ENCODE assay signal across 9 cellular contexts in the genomic region with DNA sequence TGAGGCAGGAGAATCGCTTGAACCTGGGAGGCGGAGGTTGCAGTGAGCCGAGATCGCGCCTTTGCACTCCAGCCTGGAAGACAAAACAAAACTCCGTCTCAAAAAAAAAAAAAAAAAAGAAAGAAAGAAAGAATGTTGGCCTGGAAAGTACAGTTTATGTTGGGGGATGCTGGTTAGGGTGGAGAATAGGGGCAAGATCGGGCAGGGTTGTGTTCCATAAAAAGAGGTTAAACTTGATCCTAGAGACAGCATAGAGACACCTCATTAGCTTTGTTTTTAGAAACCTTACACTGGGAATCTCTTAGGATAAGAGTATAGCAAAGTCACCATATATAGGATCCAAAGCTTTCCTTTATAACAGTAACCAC. TPM values are rescaled to one million over a fixed set of nuclear protein-coding genes. Genes with fewer than 3 reads are reported as not detected.
A peak's percentile ranks its signal among the peaks of the same experiment; 100 is the strongest.
DNase-seq lines count a peak whose midpoint lies in the region; ATAC-seq and TF ChIP-seq lines count a peak whose summit lies in the region.
"Had no signal": no experiment of that assay in that cellular context is flagged by ENCODE, and none has a peak within 500 bp of the region (broad histone marks: within the 10 kb centered on the region; RNA-seq: fewer than 3 reads in every experiment).

No MANE protein-coding gene starts in this region.

- TF ChIP-seq POLR2A in HCT116 (IDR thresholded peaks at IDR 0.05; ENCODE audit: borderline replicate concordance, extremely low read depth, insufficient read depth, insufficient read length): no peak
- TF ChIP-seq POLR2A in spleen (IDR thresholded peaks at IDR 0.05): no peak

- TF ChIP-seq CTCF in HCT116 (IDR thresholded peaks at IDR 0.05 in 2 of 3, conservative IDR thresholded peaks at IDR 0.05 in 1 of 3; ENCODE audit: borderline replicate concordance in 1 of 3, insufficient read depth in 1 of 3, low read depth in 2 of 3, low read length in 2 of 3) (no peak), hepatocyte (IDR thresholded peaks at IDR 0.05; ENCODE audit: poor library complexity) (no peak), spleen (IDR thresholded peaks at IDR 0.05 in 8 of 11, conservative IDR thresholded peaks at IDR 0.05 in 3 of 11) (no peak)

- H3K79me2 ChIP-seq in HCT116 (ENCODE audit: insufficient read depth, low read length) (peaks cover 41% of the 10 kb centered on the region), hepatocyte (peaks cover 52% of the 10 kb centered on the region)

- intact Hi-C loops in HCT116 (cut with micrococcal nuclease): no loop called here
- intact Hi-C loops in spleen (cut with DNase I; ENCODE audit: low total_unique reads): no loop called here

- CTCF ChIA-PET in HCT116 (lab: Charles Lee): interaction anchor here (1.1 to 2.2 kb wide), 2 partner anchors 22 to 112 kb away, joined by 4 to 8 read pairs; no protein-coding TSS in a partner anchor
- CTCF ChIA-PET in activated CD8-positive, alpha-beta T cell treated with anti-CD3 and anti-CD28 coated beads, Interleukin-2, amount 10 ng/mL, durations not matched to agents 7 days and 5 days (lab: Charles Lee): interaction anchor here (1.6 to 10.6 kb wide), 3 partner anchors 70 to 138 kb away, joined by 8 to 100 read pairs (median 8); no protein-coding TSS in a partner anchor

- no peaks in the 10 kb centered on the region for H3K27me3 Mint-ChIP-seq in activated CD8-positive, alpha-beta T cell treated with anti-CD3 and anti-CD28 coated beads, Interleukin-2, amount 10 ng/mL, durations not matched to agents 7 days and 5 days (ENCODE audit: low read depth)

- H3K27ac Mint-ChIP-seq in activated CD8-positive, alpha-beta T cell treated with anti-CD3 and anti-CD28 coated beads, Interleukin-2, amount 10 ng/mL, durations not matched to agents 7 days and 5 days: no peak overlapping the region

- H3K27ac ChIP-seq in HCT116 (ENCODE audit: low read depth, low read length) (peak overlapping the region; percentile 96), hepatocyte (peak overlapping the region; percentile 98), spleen (peak overlapping the region in 7 of 8 donors; percentile 94 to 100 (median 99))

- H3K9me3 ChIP-seq in HCT116 (ENCODE audit: control insufficient read depth in 1 of 2, insufficient read depth in 1 of 2, low read depth in 1 of 2, low read length in 2 of 2) (no peaks in the 10 kb centered on the region), hepatocyte (ENCODE audit: low read depth) (no peaks in the 10 kb centered on the region), spleen (no peaks in the 10 kb centered on the region)

- peaks cover 17% of the 10 kb centered on the region; the same call in 1 of the 2 replicates for H4K20me1 ChIP-seq in HCT116 (ENCODE audit: insufficient read depth)
- peaks cover 29% of the 10 kb centered on the region for H4K20me1 ChIP-seq in hepatocyte (ENCODE audit: insufficient read depth, poor library complexity, severe bottlenecking)

- H2AFZ ChIP-seq in HCT116 (ENCODE audit: low read depth, low read length, poor library complexity, severe bottlenecking): no peak overlapping the region
- no peak overlapping the region for H2AFZ ChIP-seq in hepatocyte

- peaks cover 59% of the 10 kb centered on the region for H3K4me1 Mint-ChIP-seq in activated CD8-positive, alpha-beta T cell treated with anti-CD3 and anti-CD28 coated beads, Interleukin-2, amount 10 ng/mL, durations not matched to agents 7 days and 5 days (ENCODE audit: low read depth)

- H3K36me3 Mint-ChIP-seq in activated CD8-positive, alpha-beta T cell treated with anti-CD3 and anti-CD28 coated beads, Interleukin-2, amount 10 ng/mL, durations not matched to agents 7 days and 5 days (ENCODE audit: low read depth): peaks cover 29% of the 10 kb centered on the region

- H3K4me3 Mint-ChIP-seq in activated CD8-positive, alpha-beta T cell treated with anti-CD3 and anti-CD28 coated beads, Interleukin-2, amount 10 ng/mL, durations not matched to agents 7 days and 5 days: peak overlapping the region; percentile 19

- H3K4me2 ChIP-seq in HCT116 (ENCODE audit: low read length): peak overlapping the region; percentile 96
- H3K4me2 ChIP-seq in hepatocyte: peak overlapping the region; percentile 89

- H3K9me2 ChIP-seq in HCT116 (ENCODE audit: insufficient read depth) (no peaks in the 10 kb centered on the region), hepatocyte (replicated peaks; ENCODE audit: insufficient read depth) (no peaks in the 10 kb centered on the region)

- POLR2A ChIA-PET in HCT116 (lab: Charles Lee): interaction anchor here (0.6 to 10.2 kb wide), 10 partner anchors 10 to 154 kb away, joined by 3 to 86 read pairs (median 12); no protein-coding TSS in a partner anchor
- POLR2A ChIA-PET in activated CD8-positive, alpha-beta T cell treated with anti-CD3 and anti-CD28 coated beads, Interleukin-2, amount 10 ng/mL, durations not matched to agents 7 days and 5 days (lab: Charles Lee): interaction anchor here (1.8 kb wide), 1 partner anchor 112 kb away, joined by 7 read pairs; no protein-coding TSS in a partner anchor

- no peak overlapping the region for H3K9ac ChIP-seq in HCT116 (ENCODE audit: low read length)

- H3K27me3 ChIP-seq in HCT116 (ENCODE audit: insufficient read depth, low read length): no peaks in the 10 kb centered on the region
- no peaks in the 10 kb centered on the region for H3K27me3 ChIP-seq in hepatocyte
- no peaks in the 10 kb centered on the region for H3K27me3 ChIP-seq in spleen (replicated peaks in 1 of 7)

- H3K4me1 ChIP-seq in HCT116 (ENCODE audit: control insufficient read depth in 1 of 2, insufficient read depth in 2 of 2, low read length in 2 of 2) (peaks cover 56 to 81% of the 10 kb centered on the region in 2 experiments), hepatocyte (ENCODE audit: insufficient read depth) (peaks cover 57% of the 10 kb centered on the region), spleen (peaks cover 51 to 89% (median 79%) of the 10 kb centered on the region in 6 donors)

- RAD21 ChIA-PET in HCT116 (lab: Charles Lee; ENCODE audit: low non-redundant PET in 1 of 2, low total read pairs in 2 of 2, uncharacterized antibody in 2 of 2, unreplicated experiment in 2 of 2): no interaction called here

- no TSS peak for BruUV-seq in HCT116 (replicated peaks; lab: Mats Ljungman, UMichigan)

- WGBS in hepatocyte (ENCODE audit: low lambda C conversion rate, missing lambda C conversion rate): 87% methylated on average over 7 of the region's 7 CpGs
- WGBS in spleen, 5 donors: 92 to 95% (median 94%) methylated on average over 7 of the region's 7 CpGs

- no peaks in the 10 kb centered on the region for H3K9me3 Mint-ChIP-seq in activated CD8-positive, alpha-beta T cell treated with anti-CD3 and anti-CD28 coated beads, Interleukin-2, amount 10 ng/mL, durations not matched to agents 7 days and 5 days (ENCODE audit: insufficient read depth)

- TF ChIP-seq RAD21 in HCT116 (IDR thresholded peaks at IDR 0.05; ENCODE audit: low read depth): no peak

- peaks cover 3 to 21% of the 10 kb centered on the region in 2 experiments for H3K36me3 ChIP-seq in HCT116 (ENCODE audit: control insufficient read depth in 1 of 2, insufficient read depth in 2 of 2, low read length in 2 of 2)
- H3K36me3 ChIP-seq in hepatocyte (replicated peaks; ENCODE audit: insufficient read depth, low read depth): no peaks in the 10 kb centered on the region
- peaks cover 0 to 21% (median 11%) of the 10 kb centered on the region in 6 donors for H3K36me3 ChIP-seq in spleen

- DNase-seq in HCT116 (ENCODE audit: low read depth, low spot score) (no peak), hepatocyte (ENCODE audit: low spot score) (no peak), spleen (no peak), NCI-H345 (lab: John Stamatoyannopoulos, UW) (no peak)
- no peak for DNase-seq in activated CD8-positive, alpha-beta T cell treated with anti-CD3 and anti-CD28 coated beads, Interleukin-2, amount 10 ng/mL, durations not matched to agents 7 days and 5 days
- no peak for DNase-seq in stimulated activated CD4-positive, alpha-beta T cell treated with anti-CD3 and anti-CD28 coated beads, Interleukin-4, amount 100 ng/mL, for 24 hours
- DNase-seq: cerebellar nuclear complex; stimulated activated CD4-positive, alpha-beta T cell treated with anti-CD3 and anti-CD28 coated beads, Interleukin-15, amount 100 ng/mL, for 24 hours had no signal

- H3K4me3 ChIP-seq in HCT116 (replicated peaks in 1 of 2; ENCODE audit: low read depth in 1 of 2, low read length in 2 of 2) (no peak overlapping the region), hepatocyte (no peak overlapping the region), spleen (no peak overlapping the region)

- ATAC-seq in HCT116: no peak
- ATAC-seq in activated CD8-positive, alpha-beta T cell treated with anti-CD3 and anti-CD28 coated beads, Interleukin-2, amount 10 ng/mL, durations not matched to agents 7 days and 5 days: no peak
- no peak for ATAC-seq in GM18517 (IDR thresholded peaks at IDR 0.05; ENCODE audit: unreplicated experiment)

TF ChIP-seq in HCT116, 20 proteins besides CTCF, POLR2A, EP300 and RAD21 (continues in another document):
- no peak for TF ChIP-seq YY1 (IDR thresholded peaks at IDR 0.05; ENCODE audit: extremely low read depth, insufficient replicate concordance, low read depth, low read length)
- no peak for TF ChIP-seq EZH2phosphoT487 (IDR thresholded peaks at IDR 0.05; ENCODE audit: borderline replicate concordance)
- no peak for TF ChIP-seq TCF7L2 (IDR thresholded peaks at IDR 0.05; ENCODE audit: borderline replicate concordance, extremely low read depth, insufficient read depth, insufficient read length)
- TF ChIP-seq FOSL1 (IDR thresholded peaks at IDR 0.05; ENCODE audit: low read depth): no peak
- TF ChIP-seq POLR2AphosphoS5 (IDR thresholded peaks at IDR 0.05; ENCODE audit: low read depth, low read length): no peak

RNA-seq across cellular contexts. Expression of gene FTH1, which starts 1.9 kb away (rescaled TPM):
- total RNA-seq in HCT116 (2021; ENCODE audit: unreplicated experiment) (3,345 TPM), hepatocyte (1,071 and 1,519 TPM in 2 replicates), spleen (1,000 to 10,000 TPM; 1,915 to 2,864 (median 2,469) TPM)
- polyA plus RNA-seq in HCT116 (2012): 4,227 and 4,920 TPM in 2 replicates
- 100 to 1,000 TPM; 709 to 727 TPM for total RNA-seq in activated CD8-positive, alpha-beta T cell treated with anti-CD3 and anti-CD28 coated beads, Interleukin-2, amount 10 ng/mL, durations not matched to agents 7 days and 5 days
- polyA plus RNA-seq in hepatocyte (8,379 and 8,694 TPM in 2 replicates), spleen (1,000 to 10,000 TPM; 2,005 to 3,321 (median 2,533) TPM)

RNA-seq across cellular contexts. Expression of gene BEST1, which starts 19.2 kb away (rescaled TPM):
- 2.3 TPM for total RNA-seq in HCT116 (2021; ENCODE audit: unreplicated experiment)
- polyA plus RNA-seq in HCT116 (2012): 5.8 and 7.7 TPM in 2 replicates
- total RNA-seq in activated CD8-positive, alpha-beta T cell treated with anti-CD3 and anti-CD28 coated beads, Interleukin-2, amount 10 ng/mL, durations not matched to agents 7 days and 5 days: not detected
- 3.5 and 4.7 TPM in 2 replicates for total RNA-seq in hepatocyte
- 5.7 and 6.9 TPM in 2 replicates for polyA plus RNA-seq in hepatocyte
- 10 to 100 TPM in 5 of 7 donors, 1 to 10 TPM in 2; 6.8 to 20.4 (median 12.3) TPM for total RNA-seq in spleen
- polyA plus RNA-seq in spleen: 1 to 10 TPM; 2.6 to 4.3 (median 3.0) TPM

RNA-seq across cellular contexts. Expression of gene RAB3IL1, which starts 52.0 kb away (rescaled TPM):
- 18.1 TPM for total RNA-seq in HCT116 (2021; ENCODE audit: unreplicated experiment)
- 13.2 and 13.7 TPM in 2 replicates for polyA plus RNA-seq in HCT116 (2012)
- total RNA-seq in activated CD8-positive, alpha-beta T cell treated with anti-CD3 and anti-CD28 coated beads, Interleukin-2, amount 10 ng/mL, durations not matched to agents 7 days and 5 days: not detected
- 9.1 and 10.8 TPM in 2 replicates for total RNA-seq in hepatocyte
- polyA plus RNA-seq in hepatocyte: 15.4 and 18.6 TPM in 2 replicates
- total RNA-seq in spleen: 10 to 100 TPM; 34.3 to 57.1 (median 39.5) TPM
- 10 to 100 TPM in 2 of 3 donors, 1 to 10 TPM in 1; 6.5 to 17.6 (median 14.1) TPM for polyA plus RNA-seq in spleen

Comparison
In these comparisons a context has a peak if more than half of its experiments do, and no peak if none do; other contexts are left out.
1. RNA of gene RAB3IL1, which starts 52.0 kb away (total RNA-seq): 34.3 to 57.1 TPM in spleen, 18.1 TPM in HCT116 (single experiment) and 9.1 to 10.8 TPM in hepatocyte; not detected in activated CD8-positive, alpha-beta T cell treated with anti-CD3 and anti-CD28 coated beads, Interleukin-2, amount 10 ng/mL, durations not matched to agents 7 days and 5 days; every median in the first group is over 10 times any median in the second.
2. Peak in every context shown above with its lines, with median percentiles within 50 percentile points of each other: H3K27ac ChIP-seq.